ENCODE assay signal across 10 cellular contexts in the genomic region with DNA sequence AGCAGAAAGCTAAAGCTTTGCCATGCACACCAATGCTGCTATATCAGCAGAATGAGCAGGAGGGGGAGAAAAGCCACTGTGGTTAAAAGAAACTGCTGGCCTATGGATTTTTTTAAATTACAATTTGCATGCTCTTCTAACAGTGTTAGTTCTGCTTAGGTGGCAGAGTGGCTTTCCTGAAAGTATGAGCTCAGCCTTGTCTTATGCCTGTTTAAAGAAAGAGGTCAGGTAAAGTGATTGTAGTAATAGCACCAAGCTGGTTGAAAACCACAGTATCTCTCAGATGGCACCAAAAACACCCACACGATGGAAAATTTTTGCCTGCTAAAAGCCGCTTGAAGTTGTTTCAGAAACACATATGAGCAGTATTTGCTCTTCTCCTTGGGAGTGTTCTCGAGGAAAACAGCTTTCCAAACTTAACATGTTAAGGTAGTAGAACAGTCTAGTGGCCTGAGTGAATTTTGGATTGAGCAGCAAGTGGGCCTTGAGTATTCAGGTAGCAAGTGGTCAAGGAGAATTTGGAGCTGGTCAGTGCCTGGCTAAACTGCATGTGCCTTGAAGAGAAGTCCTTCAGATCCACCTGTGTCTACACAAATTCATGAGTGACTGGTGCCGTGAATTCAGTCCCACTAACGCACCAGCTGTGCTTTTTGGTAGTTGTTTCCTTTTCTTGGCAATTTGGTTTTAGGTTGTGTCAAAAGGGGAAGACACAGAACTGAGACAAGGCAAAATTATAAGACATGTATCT. TPM values are rescaled to one million over a fixed set of nuclear protein-coding genes. Genes with fewer than 3 reads are reported as not detected.
DNase-seq lines count a peak whose midpoint lies in the region; ATAC-seq and TF ChIP-seq lines count a peak whose summit lies in the region.
"Had no signal": no experiment of that assay in that cellular context is flagged by ENCODE, and none has a peak within 500 bp of the region (broad histone marks: within the 10 kb centered on the region; RNA-seq: fewer than 3 reads in every experiment).

No MANE protein-coding gene starts in this region.

- in situ Hi-C loops in gastrocnemius medialis (cut with MboI; ENCODE audit: low sequenced_read_pairs in 4 of 4), result no loop called here

- H3K9me3 Mint-ChIP-seq in activated T-cell treated with anti-CD3 and anti-CD28 coated beads, Interleukin-2, amount 50 U/mL, for 4 hours, result peaks cover 3% of the 10 kb centered on the region

- no peak for TF ChIP-seq CTCF in gastrocnemius medialis (IDR thresholded peaks at IDR 0.05 in 4 of 5, conservative IDR thresholded peaks at IDR 0.05 in 1 of 5)

- no peaks in the 10 kb centered on the region for H3K27me3 Mint-ChIP-seq in activated T-cell treated with anti-CD3 and anti-CD28 coated beads, Interleukin-2, amount 50 U/mL, for 4 hours (ENCODE audit: low read depth)

- no peaks in the 10 kb centered on the region for H3K9me3 ChIP-seq in gastrocnemius medialis

- H3K4me3 ChIP-seq in gastrocnemius medialis, result no peak overlapping the region

- no peak for TF ChIP-seq POLR2A in gastrocnemius medialis (IDR thresholded peaks at IDR 0.05)

- H3K4me1 ChIP-seq in gastrocnemius medialis, result no peaks in the 10 kb centered on the region

- intact Hi-C loops in left cardiac atrium (cut with DNase I), result no loop called here
- intact Hi-C loops in Right ventricle myocardium inferior (cut with DNase I), result no loop called here
- intact Hi-C loops in posterior cingulate gyrus (cut with DNase I), result no loop called here
- intact Hi-C loops in gastrocnemius medialis (cut with DNase I; ENCODE audit: low total_unique reads), result no loop called here

- no peaks in the 10 kb centered on the region for H3K36me3 ChIP-seq in gastrocnemius medialis

- H3K4me3 Mint-ChIP-seq in activated T-cell treated with anti-CD3 and anti-CD28 coated beads, Interleukin-2, amount 50 U/mL, for 4 hours, result peak overlapping the region; percentile 58

- ATAC-seq in left cardiac atrium (peak; percentile 23 to 60), Right ventricle myocardium inferior (no peak), HG03378 (IDR thresholded peaks at IDR 0.05; ENCODE audit: unreplicated experiment) (peak; percentile 94), gastrocnemius medialis (no peak)
- ATAC-seq in activated T-cell treated with anti-CD3 and anti-CD28 coated beads, Interleukin-2, amount 50 U/mL, for 4 hours, result peak; percentile 91 to 92

- H3K27ac ChIP-seq in gastrocnemius medialis, result no peak overlapping the region
- H3K27ac ChIP-seq: C4-2B, VCaP had no signal

- no peaks in the 10 kb centered on the region for H3K36me3 Mint-ChIP-seq in activated T-cell treated with anti-CD3 and anti-CD28 coated beads, Interleukin-2, amount 50 U/mL, for 4 hours (ENCODE audit: insufficient read depth)

- H3K27me3 ChIP-seq in gastrocnemius medialis, result no peaks in the 10 kb centered on the region

- H3K4me1 Mint-ChIP-seq in activated T-cell treated with anti-CD3 and anti-CD28 coated beads, Interleukin-2, amount 50 U/mL, for 4 hours (ENCODE audit: low read depth), result peaks cover 48% of the 10 kb centered on the region

- DNase-seq in left cardiac atrium (no peak), Right ventricle myocardium inferior (ENCODE audit: missing footprints) (no peak), SHP77 treated with DMSO at 0.1 percent for 48 hours (lab: John Stamatoyannopoulos, UW) (no peak), posterior cingulate gyrus (no peak), gastrocnemius medialis (no peak)
- DNase-seq in activated T-cell treated with anti-CD3 and anti-CD28 coated beads, Interleukin-2, amount 50 U/mL, for 4 hours, result peak; percentile 33
- peak; percentile 71 for DNase-seq in stimulated activated CD4-positive, alpha-beta T cell treated with anti-CD3 and anti-CD28 coated beads, Interleukin-4, amount 100 ng/mL, for 24 hours

RNA-seq across cellular contexts. Expression of gene NDUFV2, which starts 19.6 kb away (rescaled TPM):
- total RNA-seq in left cardiac atrium (100 to 1,000 TPM; 285 to 318 TPM), Right ventricle myocardium inferior (533 TPM), gastrocnemius medialis (100 to 1,000 TPM; 251 to 386 (median 277) TPM)
- 100 to 1,000 TPM; 254 to 279 (median 265) TPM for total RNA-seq in activated T-cell treated with anti-CD3 and anti-CD28 coated beads, Interleukin-2, amount 50 U/mL, for 4 hours

RNA-seq across cellular contexts. Expression of gene ANKRD12, which starts 53.6 kb away (rescaled TPM):
- 10 to 100 TPM; 45.6 to 51.5 TPM for total RNA-seq in left cardiac atrium
- 44.1 TPM for total RNA-seq in Right ventricle myocardium inferior
- total RNA-seq in activated T-cell treated with anti-CD3 and anti-CD28 coated beads, Interleukin-2, amount 50 U/mL, for 4 hours, result 10 to 100 TPM; 49.7 to 62.9 (median 57.7) TPM
- 10 to 100 TPM; 26.9 to 40.1 (median 36.7) TPM for total RNA-seq in gastrocnemius medialis

Comparison
In these comparisons a context has a peak if more than half of its experiments do, and no peak if none do; other contexts are left out.
1. ATAC-seq: peak in left cardiac atrium (2 of 2), HG03378 (single experiment) and activated T-cell treated with anti-CD3 and anti-CD28 coated beads, Interleukin-2, amount 50 U/mL, for 4 hours (2 of 2); none in Right ventricle myocardium inferior (single experiment) and gastrocnemius medialis (0 of 2).
2. DNase-seq: peak in activated T-cell treated with anti-CD3 and anti-CD28 coated beads, Interleukin-2, amount 50 U/mL, for 4 hours (single experiment) and stimulated activated CD4-positive, alpha-beta T cell treated with anti-CD3 and anti-CD28 coated beads, Interleukin-4, amount 100 ng/mL, for 24 hours (single experiment); none in left cardiac atrium (single experiment), Right ventricle myocardium inferior (single experiment), SHP77 treated with DMSO at 0.1 percent for 48 hours (single experiment), posterior cingulate gyrus (0 of 10) and gastrocnemius medialis (0 of 2).